Comparison of ENCODE assay signal across 13 cellular contexts in genomic region chr3:53822331-53822741, GRCh38. TPM values are rescaled to one million over a fixed set of nuclear protein-coding genes. Genes with fewer than 3 reads are reported as not detected.
"Had no signal": no experiment of that assay in that cellular context is flagged by ENCODE, and none has a peak within 500 bp of the region (broad histone marks: within the 10 kb centered on the region; RNA-seq: fewer than 3 reads in every experiment).

No MANE protein-coding gene starts in this region.

- H3K4me3 Mint-ChIP-seq: activated naive CD4-positive, alpha-beta T cell treated with anti-CD3 and anti-CD28 coated beads for 36 hours; immature natural killer cell; naive thymus-derived CD4-positive, alpha-beta T cell had no signal

- H3K9me3 ChIP-seq: right atrium auricular region, tibial artery, uterus had no signal

- ATAC-seq: naive thymus-derived CD4-positive, alpha-beta T cell had no signal

- H3K36me3 ChIP-seq: uterus had no signal

- H3K4me3 ChIP-seq: lung, right atrium auricular region, tibial artery, uterus had no signal

- H3K36me3 Mint-ChIP-seq: immature natural killer cell; naive thymus-derived CD4-positive, alpha-beta T cell had no signal

- H3K27ac Mint-ChIP-seq: activated naive CD4-positive, alpha-beta T cell treated with anti-CD3 and anti-CD28 coated beads for 36 hours; immature natural killer cell; naive thymus-derived CD4-positive, alpha-beta T cell had no signal

- H2AFZ ChIP-seq: parathyroid adenoma had no signal

- H3K27me3 ChIP-seq: right atrium auricular region, tibial artery, uterus had no signal

- H3K79me2 ChIP-seq: parathyroid adenoma had no signal

- H3K9ac ChIP-seq: parathyroid adenoma had no signal

- H3K27ac ChIP-seq: parathyroid adenoma, right atrium auricular region, tibial artery, uterus had no signal

- H3K9me3 Mint-ChIP-seq: activated naive CD4-positive, alpha-beta T cell treated with anti-CD3 and anti-CD28 coated beads for 36 hours; immature natural killer cell had no signal

- H3K4me1 Mint-ChIP-seq: immature natural killer cell had no signal

- DNase-seq: activated naive CD4-positive, alpha-beta T cell treated with anti-CD3 and anti-CD28 coated beads for 36 hours; activated T-cell treated with anti-CD3 and anti-CD28 coated beads for 4 hours; cortex of kidney; effector CD4-positive, alpha-beta T cell; immature natural killer cell; left cardiac atrium; naive thymus-derived CD4-positive, alpha-beta T cell; stimulated activated CD4-positive, alpha-beta T cell treated with anti-CD3 and anti-CD28 coated beads, Interleukin-1b, Interleukin-23, amount 100 ng/mL, for 48 hours; uterus had no signal

- H3K4me1 ChIP-seq: parathyroid adenoma, right atrium auricular region, tibial artery, uterus had no signal

RNA-seq across cellular contexts. Expression of gene CHDH, which starts 23.9 kb away (rescaled TPM):
- polyA plus RNA-seq: immature natural killer cell; naive thymus-derived CD4-positive, alpha-beta T cell had no signal
